Comparison of ENCODE assay signal across 1 cellular context in the genomic region with DNA sequence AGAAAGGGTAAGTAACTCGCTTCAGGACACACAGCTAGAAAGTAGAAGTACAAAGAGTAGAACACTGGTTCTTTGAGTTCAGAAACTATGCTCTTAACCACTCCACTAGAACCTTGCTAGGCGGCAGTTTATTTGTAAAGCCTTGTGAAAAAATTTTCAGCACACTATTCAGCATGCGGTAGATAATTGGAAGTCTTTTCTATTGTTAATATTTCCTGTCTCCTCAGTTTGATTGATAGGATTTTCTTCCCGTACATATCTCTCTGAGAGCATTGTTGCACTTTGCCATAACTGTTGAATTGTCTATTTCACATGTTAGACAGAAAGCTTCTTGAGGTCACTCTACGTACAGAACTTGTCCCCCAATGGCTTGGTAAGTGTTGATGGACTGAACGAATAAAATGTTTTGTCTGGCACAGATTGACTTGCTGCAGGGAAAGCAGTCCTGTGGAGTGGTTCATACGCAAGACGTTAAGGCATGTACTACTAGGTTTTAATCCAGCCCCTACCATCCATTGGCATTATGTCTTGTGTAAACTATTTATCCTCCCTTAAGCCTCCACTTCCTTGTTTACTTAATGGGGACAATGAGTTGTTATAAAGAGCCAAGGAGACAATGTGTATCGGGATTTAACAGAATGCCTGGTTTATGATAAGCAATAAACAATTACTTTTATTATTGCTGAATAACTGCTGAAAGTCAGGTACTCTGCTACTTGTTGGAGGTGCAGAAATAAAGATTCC.
TF ChIP-seq lines count a peak whose summit lies in the region.

No MANE protein-coding gene starts in this region.

TF ChIP-seq in A549, 52 proteins besides CTCF, POLR2A, EP300 and RAD21:
- TF ChIP-seq, protein P1, sequence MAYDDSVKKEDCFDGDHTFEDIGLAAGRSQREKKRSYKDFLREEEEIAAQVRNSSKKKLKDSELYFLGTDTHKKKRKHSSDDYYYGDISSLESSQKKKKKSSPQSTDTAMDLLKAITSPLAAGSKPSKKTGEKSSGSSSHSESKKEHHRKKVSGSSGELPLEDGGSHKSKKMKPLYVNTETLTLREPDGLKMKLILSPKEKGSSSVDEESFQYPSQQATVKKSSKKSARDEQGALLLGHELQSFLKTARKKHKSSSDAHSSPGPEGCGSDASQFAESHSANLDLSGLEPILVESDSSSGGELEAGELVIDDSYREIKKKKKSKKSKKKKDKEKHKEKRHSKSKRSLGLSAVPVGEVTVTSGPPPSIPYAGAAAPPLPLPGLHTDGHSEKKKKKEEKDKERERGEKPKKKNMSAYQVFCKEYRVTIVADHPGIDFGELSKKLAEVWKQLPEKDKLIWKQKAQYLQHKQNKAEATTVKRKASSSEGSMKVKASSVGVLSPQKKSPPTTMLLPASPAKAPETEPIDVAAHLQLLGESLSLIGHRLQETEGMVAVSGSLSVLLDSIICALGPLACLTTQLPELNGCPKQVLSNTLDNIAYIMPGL (CRISPR knock-in tag; IDR thresholded peaks at IDR 0.05; ENCODE audit: borderline replicate concordance), result no peak
- TF ChIP-seq SMC3 (IDR thresholded peaks at IDR 0.05), result no peak
- no peak for TF ChIP-seq MAFK (IDR thresholded peaks at IDR 0.05; ENCODE audit: partially characterized antibody)
- no peak for TF ChIP-seq TFCP2L1 (CRISPR knock-in tag; IDR thresholded peaks at IDR 0.05)
- no peak for TF ChIP-seq SREBF2 (IDR thresholded peaks at IDR 0.05)
- TF ChIP-seq JUNB (IDR thresholded peaks at IDR 0.05), result no peak
